20 cellular contexts compared by ENCODE assay signal in genomic region chr19:2283835-2284507, GRCh38. TPM values are rescaled to one million over a fixed set of nuclear protein-coding genes. Genes with fewer than 3 reads are reported as not detected.
DNase-seq lines count a peak whose midpoint lies in the region; ATAC-seq, FAIRE-seq and TF ChIP-seq lines count a peak whose summit lies in the region.
"Had no signal": no experiment of that assay in that cellular context is flagged by ENCODE, and none has a peak within 500 bp of the region (broad histone marks: within the 10 kb centered on the region; RNA-seq: fewer than 3 reads in every experiment).

No MANE protein-coding gene starts in this region.

- H3K9me3 ChIP-seq in GM12878 (replicated peaks; ENCODE audit: control insufficient read depth, insufficient read depth, low read length), result no peaks in the 10 kb centered on the region
- H3K9me3 ChIP-seq in neutrophil, result no peaks in the 10 kb centered on the region
- H3K9me3 ChIP-seq in smooth muscle cell (replicated peaks; ENCODE audit: low read depth), result no peaks in the 10 kb centered on the region
- H3K9me3 ChIP-seq: A549 had no signal

- H3K4me3 ChIP-seq in GM12878 (no peak overlapping the region), neutrophil (ENCODE audit: low read depth in 1 of 2, low read length in 1 of 2) (no peak overlapping the region), smooth muscle cell (no peak overlapping the region)
- H3K4me3 ChIP-seq: A549, GM23248 had no signal

- H3K9me3 Mint-ChIP-seq in activated naive CD4-positive, alpha-beta T cell treated with anti-CD3 and anti-CD28 coated beads, Interleukin-2, amount 50 U/mL, for 24 hours, result no peaks in the 10 kb centered on the region

- peaks cover 13% of the 10 kb centered on the region for H3K4me1 Mint-ChIP-seq in activated naive CD4-positive, alpha-beta T cell treated with anti-CD3 and anti-CD28 coated beads, Interleukin-2, amount 50 U/mL, for 24 hours

- no peak for FAIRE-seq in GM12878 (lab: Jason Lieb, UNC)
- FAIRE-seq: A549, H54 had no signal

- H3K27ac Mint-ChIP-seq in activated naive CD4-positive, alpha-beta T cell treated with anti-CD3 and anti-CD28 coated beads, Interleukin-2, amount 50 U/mL, for 24 hours, result peak overlapping the region; percentile 46

- no peak overlapping the region for H3K4me2 ChIP-seq in GM12878 (ENCODE audit: control insufficient read depth, insufficient read depth)
- H3K4me2 ChIP-seq in smooth muscle cell, result no peak overlapping the region
- H3K4me2 ChIP-seq: A549 had no signal

- H3K36me3 Mint-ChIP-seq in activated naive CD4-positive, alpha-beta T cell treated with anti-CD3 and anti-CD28 coated beads, Interleukin-2, amount 50 U/mL, for 24 hours, result no peaks in the 10 kb centered on the region
- H3K36me3 Mint-ChIP-seq: CD4-positive, alpha-beta memory T cell had no signal

- no TSS peak for BruUV-seq in GM12878 (replicated peaks; lab: Mats Ljungman, UMichigan)

- peaks cover 0 to 3% of the 10 kb centered on the region in 2 experiments; a peak in 2 of 4 replicates for H3K27me3 ChIP-seq in GM12878 (replicated peaks in 1 of 2; ENCODE audit: control insufficient read depth in 2 of 2, insufficient read depth in 2 of 2, low read length in 1 of 2)
- H3K27me3 ChIP-seq in neutrophil, result no peaks in the 10 kb centered on the region
- H3K27me3 ChIP-seq in smooth muscle cell (ENCODE audit: low read depth), result peaks cover 25% of the 10 kb centered on the region

- H3K36me3 ChIP-seq in GM12878 (ENCODE audit: control insufficient read depth in 2 of 2, insufficient read depth in 2 of 2, low read length in 1 of 2), result no peaks in the 10 kb centered on the region
- H3K36me3 ChIP-seq in neutrophil, result peaks cover 7% of the 10 kb centered on the region
- no peaks in the 10 kb centered on the region for H3K36me3 ChIP-seq in smooth muscle cell (ENCODE audit: low read depth)

- H3K79me2 ChIP-seq in GM12878 (ENCODE audit: control insufficient read depth, insufficient read depth, low read length) (no peaks in the 10 kb centered on the region), smooth muscle cell (ENCODE audit: low read depth) (no peaks in the 10 kb centered on the region)

- TF ChIP-seq RAD21 in GM12878 (IDR thresholded peaks at IDR 0.05; ENCODE audit: insufficient read depth, low read depth, low read length), result no peak

- RAD21 ChIA-PET in GM12878 (lab: Charles Lee; ENCODE audit: unreplicated experiment), result no interaction called here

- intact Hi-C loops in GM12878 (cut with micrococcal nuclease; ENCODE audit: unreplicated experiment), result no loop called here

- H4K20me1 ChIP-seq in GM12878 (ENCODE audit: control insufficient read depth, insufficient read depth) (no peaks in the 10 kb centered on the region), smooth muscle cell (ENCODE audit: low read depth) (peaks cover 49% of the 10 kb centered on the region)

- no peaks in the 10 kb centered on the region for H3F3A ChIP-seq in smooth muscle cell (ENCODE audit: low read depth)

- H3K4me1 ChIP-seq in GM12878 (ENCODE audit: control insufficient read depth, insufficient read depth, low read length) (peaks cover 25% of the 10 kb centered on the region), neutrophil (ENCODE audit: control insufficient read depth in 1 of 2, insufficient read depth in 1 of 2, low read depth in 1 of 2, low read length in 1 of 2) (peaks cover 82 to 88% of the 10 kb centered on the region in 2 experiments), smooth muscle cell (ENCODE audit: low read depth) (no peaks in the 10 kb centered on the region)
- H3K4me1 ChIP-seq: A549 had no signal

- TF ChIP-seq POLR2A in GM12878 (IDR thresholded peaks at IDR 0.05; ENCODE audit: low read depth, low read length), result no peak

- no peak for TF ChIP-seq EP300 in GM12878 (IDR thresholded peaks at IDR 0.05; ENCODE audit: borderline replicate concordance in 1 of 2, control insufficient read depth in 1 of 2, low read depth in 2 of 2, low read length in 2 of 2)

- TF ChIP-seq CTCF in GM12878 (IDR thresholded peaks at IDR 0.05 in 2 of 3, conservative IDR thresholded peaks at IDR 0.05 in 1 of 3; ENCODE audit: control insufficient read depth in 2 of 3, extremely low read depth in 1 of 3, insufficient read depth in 1 of 3, low read depth in 3 of 3, low read length in 3 of 3), result no peak
- no peak for TF ChIP-seq CTCF in neutrophil (IDR thresholded peaks at IDR 0.05)
- TF ChIP-seq CTCF in smooth muscle cell (IDR thresholded peaks at IDR 0.05; ENCODE audit: borderline replicate concordance, insufficient read depth, poor library complexity, severe bottlenecking), result no peak

- WGBS in GM12878 (ENCODE audit: insufficient coverage, insufficient replicate concordance, low lambda C conversion rate, missing lambda C conversion rate), result 66% methylated on average over 8 of the region's 8 CpGs
- 97% methylated on average over 8 of the region's 8 CpGs for WGBS in smooth muscle cell (ENCODE audit: low lambda C conversion rate)

- no peaks in the 10 kb centered on the region for H3K27me3 Mint-ChIP-seq in activated naive CD4-positive, alpha-beta T cell treated with anti-CD3 and anti-CD28 coated beads, Interleukin-2, amount 50 U/mL, for 24 hours

- no peak overlapping the region for H3K9ac ChIP-seq in GM12878 (ENCODE audit: control insufficient read depth, insufficient read depth, low read length)
- H3K9ac ChIP-seq in smooth muscle cell (ENCODE audit: low read depth), result no peak overlapping the region
- H3K9ac ChIP-seq: GM23248 had no signal

- H3K27ac ChIP-seq in GM12878 (ENCODE audit: control insufficient read depth, insufficient read depth), result no peak overlapping the region
- H3K27ac ChIP-seq in neutrophil, result peak overlapping the region; percentile 99
- no peak overlapping the region for H3K27ac ChIP-seq in smooth muscle cell (ENCODE audit: low read depth)
- H3K27ac ChIP-seq: 22Rv1, A549, GM23248 had no signal

- no peak for ATAC-seq in GM12878
- ATAC-seq: A549, HCT116 had no signal

- H2AFZ ChIP-seq in GM12878 (ENCODE audit: control insufficient read depth, low read depth, low read length), result no peak overlapping the region
- H2AFZ ChIP-seq in smooth muscle cell (ENCODE audit: low read depth), result no peak overlapping the region
- H2AFZ ChIP-seq: GM23248 had no signal

- in situ Hi-C loops in GM12878 (cut with MboI), result no loop called here

- H3K4me3 Mint-ChIP-seq in activated naive CD4-positive, alpha-beta T cell treated with anti-CD3 and anti-CD28 coated beads, Interleukin-2, amount 50 U/mL, for 24 hours, result no peak overlapping the region
- H3K4me3 Mint-ChIP-seq: CD14-positive monocyte had no signal

- POLR2A ChIA-PET in HEK293T (lab: Yijun Ruan, JAX) (no interaction called here), GM12878 (lab: Charles Lee) (interaction anchor here (0.6 kb wide), 1 partner anchor 25 kb away, joined by 5 read pairs; no protein-coding TSS in a partner anchor)

- CTCF ChIA-PET in HEK293T (lab: Yijun Ruan, JAX), result no interaction called here
- CTCF ChIA-PET in GM12878 (lab: Yijun Ruan, JAX), result interaction anchor here (0.7 to 1.2 kb wide), 4 partner anchors 9 to 129 kb away, joined by 3 read pairs; no protein-coding TSS in a partner anchor

- DNase-seq in activated naive CD4-positive, alpha-beta T cell (lab: John Stamatoyannopoulos, UW), result no peak
- DNase-seq in HEK293T (ENCODE audit: extremely low spot score) (no peak), GM12878 (ENCODE audit: low read depth, low spot score) (no peak), smooth muscle cell (lab: John Stamatoyannopoulos, UW; ENCODE audit: unreplicated experiment) (no peak), cerebellar nuclear complex (lab: John Stamatoyannopoulos, UW) (no peak), UCSD-AML1 (lab: John Stamatoyannopoulos, UW; ENCODE audit: unreplicated experiment) (no peak)
- DNase-seq: AML-193, Calu3, DMS79 treated with DMSO at 0.1 percent for 48 hours, GF-D8, GM23248 had no signal

- SMC1A ChIA-PET in GM12878 (lab: Charles Lee; ENCODE audit: uncharacterized antibody, unreplicated experiment), result interaction anchor here (1.1 kb wide), 1 partner anchor 110 kb away, joined by 4 read pairs; no protein-coding TSS in a partner anchor

RNA-seq across cellular contexts. Expression of gene PEAK3, which starts 2.0 kb away (rescaled TPM):
- not detected in 2 replicates for total RNA-seq in GM12878 (2013; cell fraction: nucleolus; rRNA removed)
- total RNA-seq in GM12878 (2014; rRNA removed), result not detected in 2 replicates
- total RNA-seq in GM12878 (2014; rRNA removed; fragmentation: Illumina TruSeq; extraction: Trizol), result not detected in 2 replicates
- 0.10 and 0.13 TPM in 2 replicates for total RNA-seq in GM12878 (2021)
- 0.09 TPM for polyA plus RNA-seq in GM12878 (2011; ENCODE audit: low read depth)
- polyA plus RNA-seq in GM12878 (2011; rRNA removed), result 0.03 TPM in 1 of 2 replicates, not detected in the other
- not detected in 2 replicates for polyA plus RNA-seq in GM12878 (2011; cell fraction: cytosol; rRNA removed)
- 0.06 and 0.19 TPM in 2 replicates for polyA plus RNA-seq in GM12878 (2011; cell fraction: nucleus; rRNA removed)
- polyA plus RNA-seq in GM12878 (2012), result 0.25 and 1.1 TPM in 2 replicates
- polyA plus RNA-seq in GM12878 (2014; fragmentation: Illumina TruSeq; extraction: Trizol), result not detected in 2 replicates
- not detected for polyA plus RNA-seq in GM12878 (2014; fragmentation: Nextera tagmentation; extraction: Ambion mirVana)
- not detected in 2 replicates for polyA plus RNA-seq in GM12878 (2014; rRNA removed)
- under 1 TPM in 1 of 2 experiments, not detected in 1; 0.05 TPM for polyA plus RNA-seq in GM12878 (2016; fragmentation: Nextera tagmentation; extraction: Ambion mirVana)
- 0.05 TPM in 1 of 2 replicates, not detected in the other for polyA minus RNA-seq in GM12878 (2011; rRNA and poly(A)+ RNA removed)
- polyA minus RNA-seq in GM12878 (2011; cell fraction: cytosol; rRNA and poly(A)+ RNA removed), result 0.52 TPM in 1 of 2 replicates, not detected in the other
- 0.12 and 0.19 TPM in 2 replicates for polyA minus RNA-seq in GM12878 (2011; cell fraction: nucleus; rRNA and poly(A)+ RNA removed)
- total RNA-seq in smooth muscle cell, result not detected in 2 replicates
- 0.37 and 0.71 TPM in 2 replicates for polyA plus RNA-seq in smooth muscle cell
- total RNA-seq: Calu3, GM23248 had no signal
- polyA plus RNA-seq: A549, BJ, GM23248 had no signal

RNA-seq across cellular contexts. Expression of gene LINGO3, which starts 24.0 kb away (rescaled TPM):
- 0.31 TPM in 1 of 2 replicates, not detected in the other for total RNA-seq in GM12878 (2013; cell fraction: nucleolus; rRNA removed)
- total RNA-seq in GM12878 (2014; rRNA removed), result 0.22 and 0.40 TPM in 2 replicates
- 0.09 TPM in 1 of 2 replicates, not detected in the other for total RNA-seq in GM12878 (2014; rRNA removed; fragmentation: Illumina TruSeq; extraction: Trizol)
- 0.27 and 0.33 TPM in 2 replicates for total RNA-seq in GM12878 (2021)
- 0.21 TPM for polyA plus RNA-seq in GM12878 (2011; ENCODE audit: low read depth)
- polyA plus RNA-seq in GM12878 (2011; rRNA removed), result not detected in 2 replicates
- polyA plus RNA-seq in GM12878 (2011; cell fraction: cytosol; rRNA removed), result not detected in 2 replicates
- 0.06 TPM in 1 of 2 replicates, not detected in the other for polyA plus RNA-seq in GM12878 (2011; cell fraction: nucleus; rRNA removed)
- 1.5 and 1.8 TPM in 2 replicates for polyA plus RNA-seq in GM12878 (2012)
- polyA plus RNA-seq in GM12878 (2014; fragmentation: Illumina TruSeq; extraction: Trizol), result not detected in 2 replicates
- not detected for polyA plus RNA-seq in GM12878 (2014; fragmentation: Nextera tagmentation; extraction: Ambion mirVana)
- polyA plus RNA-seq in GM12878 (2014; rRNA removed), result 0.05 and 0.09 TPM in 2 replicates
- polyA plus RNA-seq in GM12878 (2016; fragmentation: Nextera tagmentation; extraction: Ambion mirVana), result 1 to 10 TPM; 1.2 to 2.0 TPM
- polyA minus RNA-seq in GM12878 (2011; rRNA and poly(A)+ RNA removed), result not detected in 2 replicates
- polyA minus RNA-seq in GM12878 (2011; cell fraction: cytosol; rRNA and poly(A)+ RNA removed), result not detected in 2 replicates
- polyA minus RNA-seq in GM12878 (2011; cell fraction: nucleus; rRNA and poly(A)+ RNA removed), result not detected in 2 replicates
- not detected in 2 replicates for total RNA-seq in smooth muscle cell
- polyA plus RNA-seq in smooth muscle cell, result 0.31 and 1.2 TPM in 2 replicates
- total RNA-seq: Calu3, GM23248 had no signal
- polyA plus RNA-seq: A549, BJ, GM23248 had no signal

RNA-seq across cellular contexts. Expression of gene JSRP1, which starts 27.8 kb away (rescaled TPM):
- not detected in 2 replicates for total RNA-seq in GM12878 (2013; cell fraction: nucleolus; rRNA removed)
- total RNA-seq in GM12878 (2014; rRNA removed) (not detected in 2 replicates), GM12878 (2014; rRNA removed; fragmentation: Illumina TruSeq; extraction: Trizol) (not detected in 2 replicates), GM12878 (2021) (0.41 and 0.43 TPM in 2 replicates), smooth muscle cell (not detected in 2 replicates)
- polyA plus RNA-seq in GM12878 (2011; ENCODE audit: low read depth), result not detected
- polyA plus RNA-seq in GM12878 (2011; rRNA removed) (not detected in 2 replicates), GM12878 (2014; fragmentation: Illumina TruSeq; extraction: Trizol) (not detected in 2 replicates), GM12878 (2014; fragmentation: Nextera tagmentation; extraction: Ambion mirVana) (not detected), GM12878 (2014; rRNA removed) (0.14 TPM in 1 of 2 replicates, not detected in the other), GM12878 (2016; fragmentation: Nextera tagmentation; extraction: Ambion mirVana) (under 1 TPM; 0.49 to 0.91 TPM), smooth muscle cell (0.59 TPM in 1 of 2 replicates, not detected in the other)
- 0.10 TPM in 1 of 2 replicates, not detected in the other for polyA plus RNA-seq in GM12878 (2011; cell fraction: cytosol; rRNA removed)
- polyA plus RNA-seq in GM12878 (2011; cell fraction: nucleus; rRNA removed), result 0.13 TPM in 1 of 2 replicates, not detected in the other
- 0.90 and 2.8 TPM in 2 replicates for polyA plus RNA-seq in GM12878 (2012)
- polyA minus RNA-seq in GM12878 (2011; rRNA and poly(A)+ RNA removed), result 0.72 TPM in 1 of 2 replicates, not detected in the other
- not detected in 2 replicates for polyA minus RNA-seq in GM12878 (2011; cell fraction: cytosol; rRNA and poly(A)+ RNA removed)
- not detected in 2 replicates for polyA minus RNA-seq in GM12878 (2011; cell fraction: nucleus; rRNA and poly(A)+ RNA removed)
- total RNA-seq: GM23248 had no signal
- polyA plus RNA-seq: BJ, GM23248 had no signal

RNA-seq across cellular contexts. Expression of gene AMH, which starts 34.8 kb away (rescaled TPM):
- total RNA-seq in GM12878 (2013; cell fraction: nucleolus; rRNA removed), result 3.2 and 4.9 TPM in 2 replicates
- total RNA-seq in GM12878 (2014; rRNA removed) (1.4 and 1.7 TPM in 2 replicates), GM12878 (2014; rRNA removed; fragmentation: Illumina TruSeq; extraction: Trizol) (0.18 TPM in 1 of 2 replicates, not detected in the other), GM12878 (2021) (2.1 and 3.5 TPM in 2 replicates), smooth muscle cell (2.9 and 3.5 TPM in 2 replicates)
- not detected for polyA plus RNA-seq in GM12878 (2011; ENCODE audit: low read depth)
- polyA plus RNA-seq in GM12878 (2011; rRNA removed) (0.20 and 0.22 TPM in 2 replicates), GM12878 (2014; fragmentation: Illumina TruSeq; extraction: Trizol) (not detected in 2 replicates), GM12878 (2014; fragmentation: Nextera tagmentation; extraction: Ambion mirVana) (not detected), GM12878 (2014; rRNA removed) (2.6 TPM in 2 replicates), GM12878 (2016; fragmentation: Nextera tagmentation; extraction: Ambion mirVana) (under 1 TPM in 1 of 2 experiments, not detected in 1; 0.17 TPM), smooth muscle cell (12.6 and 20.7 TPM in 2 replicates)
- 0.30 and 0.89 TPM in 2 replicates for polyA plus RNA-seq in GM12878 (2011; cell fraction: cytosol; rRNA removed)
- polyA plus RNA-seq in GM12878 (2011; cell fraction: nucleus; rRNA removed), result 15.5 and 28.6 TPM in 2 replicates
- 0.27 and 0.92 TPM in 2 replicates for polyA plus RNA-seq in GM12878 (2012)
- 0.31 TPM in 1 of 2 replicates, not detected in the other for polyA minus RNA-seq in GM12878 (2011; rRNA and poly(A)+ RNA removed)
- polyA minus RNA-seq in GM12878 (2011; cell fraction: cytosol; rRNA and poly(A)+ RNA removed), result 1.2 TPM in 1 of 2 replicates, not detected in the other
- 1.6 and 5.0 TPM in 2 replicates for polyA minus RNA-seq in GM12878 (2011; cell fraction: nucleus; rRNA and poly(A)+ RNA removed)
- total RNA-seq: GM23248 had no signal
- polyA plus RNA-seq: CD14-positive monocyte; CD4-positive, alpha-beta memory T cell; GM23248 had no signal

RNA-seq across cellular contexts. Expression of gene LSM7, which starts 44.4 kb away (rescaled TPM):
- total RNA-seq in GM12878 (2013; cell fraction: nucleolus; rRNA removed), result 45.9 and 51.4 TPM in 2 replicates
- 253 and 300 TPM in 2 replicates for total RNA-seq in GM12878 (2014; rRNA removed)
- 138 and 148 TPM in 2 replicates for total RNA-seq in GM12878 (2014; rRNA removed; fragmentation: Illumina TruSeq; extraction: Trizol)
- total RNA-seq in GM12878 (2021), result 205 and 211 TPM in 2 replicates
- 98.2 TPM for polyA plus RNA-seq in GM12878 (2011; ENCODE audit: low read depth)
- 193 and 274 TPM in 2 replicates for polyA plus RNA-seq in GM12878 (2011; rRNA removed)
- polyA plus RNA-seq in GM12878 (2011; cell fraction: cytosol; rRNA removed), result 844 and 891 TPM in 2 replicates
- 249 and 315 TPM in 2 replicates for polyA plus RNA-seq in GM12878 (2011; cell fraction: nucleus; rRNA removed)
- 198 and 208 TPM in 2 replicates for polyA plus RNA-seq in GM12878 (2012)
- polyA plus RNA-seq in GM12878 (2014; fragmentation: Illumina TruSeq; extraction: Trizol), result 34.5 and 107 TPM in 2 replicates
- polyA plus RNA-seq in GM12878 (2014; fragmentation: Nextera tagmentation; extraction: Ambion mirVana), result 100 to 1,000 TPM in 1 of 2 experiments, 10 to 100 TPM in 1; 24.4 to 108 TPM
- 424 and 461 TPM in 2 replicates for polyA plus RNA-seq in GM12878 (2014; rRNA removed)
- 100 to 1,000 TPM; 230 to 273 TPM for polyA plus RNA-seq in GM12878 (2016; fragmentation: Nextera tagmentation; extraction: Ambion mirVana)
- polyA minus RNA-seq in GM12878 (2011; rRNA and poly(A)+ RNA removed), result 28.5 and 60.2 TPM in 2 replicates
- polyA minus RNA-seq in GM12878 (2011; cell fraction: cytosol; rRNA and poly(A)+ RNA removed), result 29.9 and 45.0 TPM in 2 replicates
- 22.7 and 39.3 TPM in 2 replicates for polyA minus RNA-seq in GM12878 (2011; cell fraction: nucleus; rRNA and poly(A)+ RNA removed)
- 164 and 186 TPM in 2 replicates for total RNA-seq in smooth muscle cell
- 158 and 161 TPM in 2 replicates for polyA plus RNA-seq in smooth muscle cell
